18 cellular contexts compared by ENCODE assay signal in genomic region chr1:184686540-184686939, GRCh38.
DNase-seq lines count a peak whose midpoint lies in the region; ATAC-seq, FAIRE-seq and TF ChIP-seq lines count a peak whose summit lies in the region.
"Had no signal": no experiment of that assay in that cellular context is flagged by ENCODE, and none has a peak within 500 bp of the region (broad histone marks: within the 10 kb centered on the region; RNA-seq: fewer than 3 reads in every experiment).

No MANE protein-coding gene starts in this region.

- no peaks in the 10 kb centered on the region for H3K79me2 ChIP-seq in astrocyte (ENCODE audit: insufficient read depth, low read length)

- H3K9ac ChIP-seq in astrocyte (ENCODE audit: low read length): no peak overlapping the region

- H3K4me1 Mint-ChIP-seq in astrocyte (ENCODE audit: low read depth, unreplicated experiment): no peaks in the 10 kb centered on the region

- no peak overlapping the region for H3K4me3 ChIP-seq in right cardiac atrium (ENCODE audit: low read length)
- H3K4me3 ChIP-seq in astrocyte (ENCODE audit: insufficient read depth, low read depth, low read length): no peak overlapping the region
- H3K4me3 ChIP-seq in upper lobe of right lung: no peak overlapping the region
- H3K4me3 ChIP-seq: esophagus squamous epithelium, PC-9 had no signal

- H3K9me3 ChIP-seq in right cardiac atrium (ENCODE audit: control insufficient read depth, low read length) (no peaks in the 10 kb centered on the region), astrocyte (ENCODE audit: insufficient read depth, low read depth, low read length) (no peaks in the 10 kb centered on the region), upper lobe of right lung (no peaks in the 10 kb centered on the region)

- peak; percentile 40 to 44 for ATAC-seq in right cardiac atrium
- ATAC-seq in Right ventricle myocardium inferior: no peak
- peak; percentile 43 for ATAC-seq in upper lobe of right lung
- ATAC-seq: natural killer cell treated with Interleukin-12 subunit alpha and Interleukin-12 subunit beta and Interleukin-15 and Interleukin-18, amount 100 ng/mL, for 72 hours; WTC11 had no signal

- H3K9me3 Mint-ChIP-seq in astrocyte (ENCODE audit: unreplicated experiment): peaks cover under 1% of the 10 kb centered on the region
- H3K9me3 Mint-ChIP-seq: natural killer cell treated with Interleukin-12 subunit alpha and Interleukin-12 subunit beta and Interleukin-15 and Interleukin-18, amount 100 ng/mL, for 72 hours had no signal

- H2AFZ ChIP-seq in astrocyte (ENCODE audit: low read depth, low read length): no peak overlapping the region
- H2AFZ ChIP-seq: PC-9 had no signal

- intact Hi-C loops in right cardiac atrium (cut with DNase I): no loop called here
- intact Hi-C loops in Right ventricle myocardium inferior (cut with DNase I): no loop called here
- intact Hi-C loops in upper lobe of right lung (cut with DNase I): no loop called here

- H3K36me3 Mint-ChIP-seq in astrocyte (ENCODE audit: low read depth, unreplicated experiment): no peaks in the 10 kb centered on the region

- 56% methylated on average over 3 of the region's 3 CpGs for WGBS in right cardiac atrium

- H3K27me3 ChIP-seq in right cardiac atrium (ENCODE audit: control insufficient read depth, insufficient read depth) (no peaks in the 10 kb centered on the region), astrocyte (ENCODE audit: insufficient read depth, low read length) (no peaks in the 10 kb centered on the region), upper lobe of right lung (no peaks in the 10 kb centered on the region)
- H3K27me3 ChIP-seq: esophagus squamous epithelium had no signal

- H3K27ac ChIP-seq in right cardiac atrium (ENCODE audit: low read length): no peak overlapping the region
- H3K27ac ChIP-seq in astrocyte (ENCODE audit: low read depth, low read length): no peak overlapping the region
- no peak overlapping the region for H3K27ac ChIP-seq in upper lobe of right lung
- H3K27ac ChIP-seq: esophagus squamous epithelium, PC-9 had no signal

- TF ChIP-seq CTCF in astrocyte (IDR thresholded peaks at IDR 0.05; ENCODE audit: insufficient read depth, low read depth, low read length) (no peak), upper lobe of right lung (IDR thresholded peaks at IDR 0.05) (no peak)

- no peaks in the 10 kb centered on the region for H3K4me1 ChIP-seq in right cardiac atrium (ENCODE audit: control insufficient read depth, insufficient read depth, low read length)
- no peaks in the 10 kb centered on the region for H3K4me1 ChIP-seq in astrocyte (ENCODE audit: insufficient read depth, low read length)
- no peaks in the 10 kb centered on the region for H3K4me1 ChIP-seq in upper lobe of right lung

- peak in 1 of 3 donors; percentile 58 for DNase-seq in right cardiac atrium
- DNase-seq in Right ventricle myocardium inferior (ENCODE audit: missing footprints): no peak
- DNase-seq in astrocyte (ENCODE audit: low read depth): no peak
- peak; percentile 55 for DNase-seq in iris pigment epithelial cell (ENCODE audit: low read depth)
- DNase-seq in upper lobe of right lung: no peak
- DNase-seq in NCI-H748 treated with DMSO at 0.1 percent for 48 hours (lab: John Stamatoyannopoulos, UW): no peak
- DNase-seq in activated CD8-positive, alpha-beta memory T cell treated with anti-CD3 and anti-CD28 coated beads, Interleukin-2, amount 50 U/mL, for 48 hours: no peak
- DNase-seq in activated T-cell treated with anti-CD3 and anti-CD28 coated beads, Interleukin-2, amount 50 U/mL, for 1 hour: no peak
- DNase-seq: activated CD8-positive, alpha-beta memory T cell treated with anti-CD3 and anti-CD28 coated beads for 24 hours; cortex of kidney; esophagus squamous epithelium; GDM1; hypothalamus; NCI-H1092; PC-9; SW 1271 had no signal

- no peak overlapping the region for H3K4me2 ChIP-seq in astrocyte (ENCODE audit: low read length)
- H3K4me2 ChIP-seq: PC-9 had no signal

- peak overlapping the region; percentile 38 for H3K27ac Mint-ChIP-seq in astrocyte (ENCODE audit: unreplicated experiment)
- H3K27ac Mint-ChIP-seq: natural killer cell treated with Interleukin-12 subunit alpha and Interleukin-12 subunit beta and Interleukin-15 and Interleukin-18, amount 100 ng/mL, for 72 hours; WTC11 had no signal

- no peak overlapping the region for H3K4me3 Mint-ChIP-seq in astrocyte (ENCODE audit: unreplicated experiment)
- H3K4me3 Mint-ChIP-seq: natural killer cell treated with Interleukin-12 subunit alpha and Interleukin-12 subunit beta and Interleukin-15 and Interleukin-18, amount 100 ng/mL, for 72 hours; WTC11 had no signal

- FAIRE-seq in astrocyte (lab: Jason Lieb, UNC): no peak

- H4K20me1 ChIP-seq in astrocyte (ENCODE audit: insufficient read depth, low read length): no peaks in the 10 kb centered on the region

- no peaks in the 10 kb centered on the region for H3K27me3 Mint-ChIP-seq in astrocyte (ENCODE audit: low read depth, unreplicated experiment)

- H3K36me3 ChIP-seq in astrocyte (ENCODE audit: insufficient read depth, low read length): no peaks in the 10 kb centered on the region
- H3K36me3 ChIP-seq in upper lobe of right lung: no peaks in the 10 kb centered on the region
- H3K36me3 ChIP-seq: esophagus squamous epithelium had no signal
